ENCODE assay signal across 11 cellular contexts in genomic region chr7:91345449-91345848, GRCh38.
DNase-seq lines count a peak whose midpoint lies in the region; ATAC-seq lines count a peak whose summit lies in the region.
"Had no signal": no experiment of that assay in that cellular context is flagged by ENCODE, and none has a peak within 500 bp of the region (broad histone marks: within the 10 kb centered on the region; RNA-seq: fewer than 3 reads in every experiment).

No MANE protein-coding gene starts in this region.

- DNase-seq in kidney tubule cell (ENCODE audit: low spot score) (peak; percentile 32), NCI-H187 (lab: John Stamatoyannopoulos, UW) (no peak), SW480 (ENCODE audit: low spot score) (no peak), NCI-H2227 (lab: John Stamatoyannopoulos, UW; ENCODE audit: unreplicated experiment) (no peak)
- no peak for DNase-seq in activated CD4-positive, alpha-beta T cell treated with anti-CD3 and anti-CD28 coated beads, Interleukin-2, amount 50 U/mL, for 4 hours
- DNase-seq: activated effector memory CD4-positive, alpha-beta T cell treated with Interleukin-2 at 50 U/mL for 16 hours; NCI-H1436 treated with DMSO at 0.1 percent for 48 hours; stimulated activated naive CD4-positive, alpha-beta T cell treated with Interleukin-2 at 50 U/mL for 16 hours had no signal

- peak; percentile 52 for ATAC-seq in GM19372 (IDR thresholded peaks at IDR 0.05; ENCODE audit: low read depth, unreplicated experiment)
- peak; percentile 76 for ATAC-seq in HG02678 (IDR thresholded peaks at IDR 0.05; ENCODE audit: unreplicated experiment)
- peak; percentile 53 for ATAC-seq in HG03460 (IDR thresholded peaks at IDR 0.05; ENCODE audit: unreplicated experiment)
